8 cellular contexts compared by ENCODE assay signal in the genomic region with DNA sequence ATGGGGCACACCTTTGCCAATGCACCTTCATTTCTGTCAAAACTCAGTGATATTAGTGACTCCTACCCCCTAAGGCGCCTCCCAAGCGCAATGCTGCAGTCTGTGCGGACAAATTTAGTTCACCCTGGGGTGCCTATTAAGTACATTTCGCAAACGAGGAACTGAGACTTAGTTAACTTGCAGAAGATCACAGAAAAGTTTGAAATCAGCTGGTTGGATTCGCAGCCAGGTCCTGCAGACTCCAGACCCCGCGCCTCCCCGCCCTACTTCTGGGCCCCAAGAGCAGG. TPM values are rescaled to one million over a fixed set of nuclear protein-coding genes. Genes with fewer than 3 reads are reported as not detected.
A peak's percentile ranks its signal among the peaks of the same experiment; 100 is the strongest.
DNase-seq lines count a peak whose midpoint lies in the region; ATAC-seq and TF ChIP-seq lines count a peak whose summit lies in the region.

No MANE protein-coding gene starts in this region.

- POLR2A ChIA-PET in IMR-90 (lab: Charles Lee; ENCODE audit: unreplicated experiment) (no interaction called here), GM10248 (lab: Yijun Ruan, JAX) (interaction anchor here (1.2 kb wide), 1 partner anchor 22 kb away, joined by 3 read pairs; the partner anchor contains the start of gene TMEM140)

- no peak for TF ChIP-seq RAD21 in IMR-90 (IDR thresholded peaks at IDR 0.05; ENCODE audit: low read length)

- no peak overlapping the region for H2BK20ac ChIP-seq in IMR-90 (ENCODE audit: low read depth, low read length)

- H3K56ac ChIP-seq in IMR-90 (ENCODE audit: extremely low read depth, insufficient read depth, low read length): peak overlapping the region; percentile 79; the same call in 1 of the 2 replicates
- H3K56ac ChIP-seq in mesendoderm (ENCODE audit: low read length): peak overlapping the region; percentile 98

- no peaks in the 10 kb centered on the region for H3K9me3 ChIP-seq in IMR-90 (ENCODE audit: control insufficient read depth, insufficient read depth, low read length)
- H3K9me3 ChIP-seq in body of pancreas: no peaks in the 10 kb centered on the region

- intact Hi-C loops in IMR-90 (cut with micrococcal nuclease) (loop anchor here (1.0 to 2.0 kb wide), 5 partner anchors 41 to 537 kb away; partner anchors contain the start of genes AGBL3 and WDR91), body of pancreas (cut with DNase I) (loop anchor here (10.0 kb wide), 1 partner anchor 175 kb away; no protein-coding TSS in a partner anchor)

- H3K9me1 ChIP-seq in IMR-90 (ENCODE audit: insufficient read depth, low read length): peaks cover 20% of the 10 kb centered on the region

- H2AK9ac ChIP-seq in IMR-90 (replicated peaks; ENCODE audit: low read depth, low read length, poor library complexity): peak overlapping the region; percentile 81

- H3K14ac ChIP-seq in IMR-90 (replicated peaks; ENCODE audit: low read depth, low read length): peak overlapping the region; percentile 73; the same call in 1 of the 2 replicates

- H3K9ac ChIP-seq in IMR-90 (ENCODE audit: low read depth, low read length) (peak overlapping the region; percentile 86), mesendoderm (ENCODE audit: low read length) (peak overlapping the region; percentile 97)

- 3% methylated on average over 8 of the region's 9 CpGs; no CpG with 5 or more reads in 1 of the 2 experiments for WGBS in IMR-90 (ENCODE audit: extremely low coverage in 2 of 2, insufficient read length in 1 of 2), 2 experiments
- 0 to 2% methylated on average over 9 of the region's 9 CpGs for WGBS in body of pancreas, 2 donors
- WGBS in mesendoderm (ENCODE audit: extremely low coverage, insufficient coverage, low lambda C conversion rate): no CpG with 5 or more reads among the region's 9 CpGs

- H4K8ac ChIP-seq in IMR-90 (ENCODE audit: low read depth in 2 of 2, low read length in 2 of 2): peak overlapping the region; percentile 75 to 84
- H4K8ac ChIP-seq in mesendoderm (ENCODE audit: low read depth, low read length): peak overlapping the region; percentile 99

- peak overlapping the region; percentile 72 for H4K5ac ChIP-seq in IMR-90 (ENCODE audit: low read depth, low read length)
- H4K5ac ChIP-seq in mesendoderm (ENCODE audit: low read length): no peak overlapping the region

- H3K27ac ChIP-seq in IMR-90 (ENCODE audit: insufficient read depth, low read length): peak overlapping the region; percentile 96
- peak overlapping the region; percentile 80 to 98 (median 96) for H3K27ac ChIP-seq in body of pancreas
- H3K27ac ChIP-seq in mesendoderm (ENCODE audit: low read depth, low read length): peak overlapping the region; percentile 100

- H3K79me1 ChIP-seq in IMR-90 (ENCODE audit: low read depth in 1 of 2, low read length in 2 of 2) (peaks cover 30 to 50% of the 10 kb centered on the region in 2 experiments), mesendoderm (ENCODE audit: low read length) (peaks cover 17% of the 10 kb centered on the region)

- TF ChIP-seq CTCF in IMR-90 (conservative IDR thresholded peaks at IDR 0.05; ENCODE audit: low read depth, low read length) (no peak), body of pancreas (IDR thresholded peaks at IDR 0.05) (no peak), GM10248 (IDR thresholded peaks at IDR 0.05; ENCODE audit: control extremely low read depth, extremely low read depth, low read depth, missing control alignments) (no peak)

- H4K20me1 ChIP-seq in IMR-90 (ENCODE audit: insufficient read depth, low read length): 0 out of 2 replicates have a peak, but pooled peaks cover 4% of the 10 kb centered on the region

- H2AFZ ChIP-seq in IMR-90 (replicated peaks; ENCODE audit: low read length, poor library complexity): peak overlapping the region; percentile 85

- H3K4ac ChIP-seq in IMR-90 (ENCODE audit: low read depth, low read length) (peak overlapping the region; percentile 85), mesendoderm (ENCODE audit: low read depth, low read length) (peak overlapping the region; percentile 45)

- H2BK15ac ChIP-seq in IMR-90 (ENCODE audit: low read depth, low read length) (no peak overlapping the region), mesendoderm (replicated peaks; ENCODE audit: low read depth) (no peak overlapping the region)

- peak overlapping the region; percentile 55; the same call in 1 of the 2 replicates for H4K91ac ChIP-seq in IMR-90 (ENCODE audit: insufficient read depth, low read depth, low read length)

- H2BK120ac ChIP-seq in IMR-90 (ENCODE audit: low read depth, low read length) (no peak overlapping the region), mesendoderm (ENCODE audit: low read depth, low read length) (no peak overlapping the region)

- TF ChIP-seq POLR2A in IMR-90 (IDR thresholded peaks at IDR 0.05; ENCODE audit: low read depth, low read length) (no peak), body of pancreas (IDR thresholded peaks at IDR 0.05) (no peak)

- BruUV-seq in IMR-90 (replicated peaks; lab: Mats Ljungman, UMichigan): no TSS peak

- H3K79me2 ChIP-seq in mesendoderm (ENCODE audit: control insufficient read depth, insufficient read depth, low read length): peaks cover 10% of the 10 kb centered on the region

- peak overlapping the region; percentile 91 for H3K4me3 ChIP-seq in IMR-90 (ENCODE audit: insufficient read depth, low read depth, low read length)
- H3K4me3 ChIP-seq in body of pancreas: peak overlapping the region; percentile 67 to 86
- peak overlapping the region; percentile 88 for H3K4me3 ChIP-seq in mesendoderm (ENCODE audit: low read length)

- DNase-seq in IMR-90 (no peak), body of pancreas (no peak), mesendoderm (no peak), GM10248 (ENCODE audit: extremely low spot score) (no peak)

- in situ Hi-C loops in IMR-90 (cut with MboI; ENCODE audit: low sequenced_read_pairs): loop anchor here (10.0 kb wide), 2 partner anchors 185 to 485 kb away; partner anchors contain the start of gene AGBL3

- H2AK5ac ChIP-seq in IMR-90 (ENCODE audit: low read depth, low read length) (peak overlapping the region; percentile 9; the same call in 1 of the 2 replicates), mesendoderm (ENCODE audit: low read length) (no peak overlapping the region)

- H3K23ac ChIP-seq in IMR-90 (ENCODE audit: low read depth, low read length) (peak overlapping the region; percentile 15; the same call in 1 of the 2 replicates), mesendoderm (ENCODE audit: low read length) (peak overlapping the region; percentile 66)

- CTCF ChIA-PET in IMR-90 (lab: Yijun Ruan, JAX): interaction anchor here (3.7 kb wide), 1 partner anchor 184 kb away, joined by 17 read pairs; the partner anchor contains the start of gene AGBL3
- CTCF ChIA-PET in GM10248 (lab: Yijun Ruan, JAX): interaction anchor here (0.8 to 5.0 kb wide), 20 partner anchors 9 to 540 kb away, joined by 3 to 40 read pairs (median 10); partner anchors contain the start of genes AGBL3 and TMEM140

- H3K18ac ChIP-seq in IMR-90 (ENCODE audit: low read depth, low read length) (no peak overlapping the region; the same call in 1 of the 2 replicates), mesendoderm (ENCODE audit: low read length) (peak overlapping the region; percentile 77)

- H3K36me3 ChIP-seq in IMR-90 (ENCODE audit: control insufficient read depth, insufficient read depth, low read length) (peaks cover 35% of the 10 kb centered on the region), body of pancreas (replicated peaks in 1 of 2; ENCODE audit: insufficient read depth in 1 of 2, low read depth in 2 of 2) (peaks cover 0 to 7% of the 10 kb centered on the region in 2 donors), mesendoderm (ENCODE audit: control insufficient read depth, insufficient read depth, low read length) (peaks cover 16% of the 10 kb centered on the region)

- peak overlapping the region; percentile 80 for H3K4me2 ChIP-seq in IMR-90 (ENCODE audit: low read depth, low read length)
- H3K4me2 ChIP-seq in mesendoderm (ENCODE audit: low read length): peak overlapping the region; percentile 72

- H3K27me3 ChIP-seq in IMR-90 (ENCODE audit: control insufficient read depth, insufficient read depth, low read length) (no peaks in the 10 kb centered on the region), body of pancreas (no peaks in the 10 kb centered on the region), mesendoderm (ENCODE audit: insufficient read depth, low read length, poor library complexity) (no peaks in the 10 kb centered on the region)

- H3K4me1 ChIP-seq in IMR-90 (ENCODE audit: control insufficient read depth, insufficient read depth, low read length) (peaks cover 12% of the 10 kb centered on the region), body of pancreas (peaks cover 34% of the 10 kb centered on the region), mesendoderm (ENCODE audit: control insufficient read depth, low read depth, low read length) (peaks cover 2% of the 10 kb centered on the region)

- H2BK5ac ChIP-seq in IMR-90 (ENCODE audit: low read depth, low read length, poor library complexity, severe bottlenecking) (peak overlapping the region; percentile 64), mesendoderm (ENCODE audit: low read length) (peak overlapping the region; percentile 63)

- dilution Hi-C loops in IMR-90 (cut with HindIII; ENCODE audit: low sequenced_read_pairs, unreplicated experiment): no loop called here

- ATAC-seq in GM18508 (IDR thresholded peaks at IDR 0.05; ENCODE audit: insufficient read depth, unreplicated experiment) (peak; percentile 2), IMR-90 (ENCODE audit: low read depth) (no peak), body of pancreas (no peak), GM18907 (IDR thresholded peaks at IDR 0.05; ENCODE audit: unreplicated experiment) (no peak), GM21515 (IDR thresholded peaks at IDR 0.05; ENCODE audit: unreplicated experiment) (no peak), HG03378 (IDR thresholded peaks at IDR 0.05; ENCODE audit: unreplicated experiment) (no peak)

RNA-seq across cellular contexts. Expression of gene CYREN, which starts 0.6 kb away (rescaled TPM):
- total RNA-seq in IMR-90 (2012; rRNA removed): 26.5 and 33.1 TPM in 2 replicates
- 24.2 and 29.2 TPM in 2 replicates for polyA plus RNA-seq in IMR-90 (2012; rRNA removed)
- 20.1 and 21.8 TPM in 2 replicates for polyA plus RNA-seq in IMR-90 (2012; cell fraction: cytosol; rRNA removed)
- polyA plus RNA-seq in IMR-90 (2012; cell fraction: nucleus; rRNA removed; ENCODE audit: low replicate concordance): 13.8 and 18.6 TPM in 2 replicates
- 10 to 100 TPM; 32.9 to 40.5 TPM for total RNA-seq in body of pancreas
- 32.4 TPM for polyA plus RNA-seq in mesendoderm (2013, experiment 1 of 2)
- 31.9 TPM for polyA plus RNA-seq in mesendoderm (2013, experiment 2 of 2)

RNA-seq across cellular contexts. Expression of gene TMEM140, which starts 22.0 kb away (rescaled TPM):
- total RNA-seq in IMR-90 (2012; rRNA removed): 0.28 and 0.72 TPM in 2 replicates
- 0.23 and 0.24 TPM in 2 replicates for polyA plus RNA-seq in IMR-90 (2012; rRNA removed)
- polyA plus RNA-seq in IMR-90 (2012; cell fraction: cytosol; rRNA removed): 0.16 and 0.56 TPM in 2 replicates
- 0.14 and 0.44 TPM in 2 replicates for polyA plus RNA-seq in IMR-90 (2012; cell fraction: nucleus; rRNA removed; ENCODE audit: low replicate concordance)
- total RNA-seq in body of pancreas: 1 to 10 TPM; 4.0 to 9.6 TPM
- polyA plus RNA-seq in mesendoderm (2013, experiment 1 of 2): not detected
- polyA plus RNA-seq in mesendoderm (2013, experiment 2 of 2): not detected

RNA-seq across cellular contexts. Expression of gene WDR91, which starts 41.4 kb away (rescaled TPM):
- total RNA-seq in IMR-90 (2012; rRNA removed): 5.2 and 6.4 TPM in 2 replicates
- 10.3 and 10.6 TPM in 2 replicates for polyA plus RNA-seq in IMR-90 (2012; rRNA removed)
- polyA plus RNA-seq in IMR-90 (2012; cell fraction: cytosol; rRNA removed): 4.0 and 5.4 TPM in 2 replicates
- 33.6 and 39.3 TPM in 2 replicates for polyA plus RNA-seq in IMR-90 (2012; cell fraction: nucleus; rRNA removed; ENCODE audit: low replicate concordance)
- total RNA-seq in body of pancreas: 10 to 100 TPM; 28.0 to 32.4 TPM
- polyA plus RNA-seq in mesendoderm (2013, experiment 1 of 2): 4.4 TPM
- 4.7 TPM for polyA plus RNA-seq in mesendoderm (2013, experiment 2 of 2)
